25 cellular contexts compared by ENCODE assay signal in the genomic region with DNA sequence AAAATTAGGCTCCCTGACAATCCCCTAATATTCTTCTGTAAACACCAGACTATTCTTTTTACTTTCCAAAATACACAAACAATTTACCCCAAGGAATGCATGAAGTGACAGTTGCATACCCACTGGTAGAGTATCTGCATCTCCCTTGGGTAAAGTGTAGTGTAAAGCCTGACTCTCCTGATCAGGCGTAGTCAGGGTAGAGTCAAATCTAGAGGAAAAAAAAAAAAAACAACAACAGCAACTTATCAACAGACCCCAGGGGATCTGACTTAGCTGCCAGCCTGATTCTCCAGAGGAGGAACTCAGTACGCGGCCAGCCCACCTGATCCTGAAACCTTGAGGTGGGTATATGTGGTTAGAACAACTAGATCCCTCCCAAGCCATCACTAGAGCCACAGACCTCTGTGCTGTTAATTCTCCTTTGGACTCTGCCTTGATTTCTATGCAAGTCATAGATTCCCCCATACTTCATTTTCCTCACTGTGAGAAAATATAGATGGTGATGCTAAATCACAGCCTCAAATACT.
"Had no signal": no experiment of that assay in that cellular context is flagged by ENCODE, and none has a peak within 500 bp of the region (broad histone marks: within the 10 kb centered on the region; RNA-seq: fewer than 3 reads in every experiment).

No MANE protein-coding gene starts in this region.

- H3K9me3 Mint-ChIP-seq: activated naive CD4-positive, alpha-beta T cell treated with anti-CD3 and anti-CD28 coated beads for 36 hours; activated naive CD8-positive, alpha-beta T cell treated with anti-CD3 and anti-CD28 coated beads, Interleukin-2, amount 10 ng/mL, durations not matched to agents 7 days and 5 days; immature natural killer cell; naive thymus-derived CD8-positive, alpha-beta T cell had no signal

- DNase-seq: activated CD4-positive, alpha-beta T cell treated with anti-CD3 and anti-CD28 coated beads for 4 hours; activated CD4-positive, alpha-beta T cell treated with anti-CD3 and anti-CD28 coated beads, Interleukin-2, amount 50 U/mL, for 48 hours; activated CD8-positive, alpha-beta memory T cell treated with anti-CD3 and anti-CD28 coated beads, Interleukin-2, amount 50 U/mL, for 48 hours; activated naive CD4-positive, alpha-beta T cell treated with anti-CD3 and anti-CD28 coated beads for 36 hours; activated naive CD8-positive, alpha-beta T cell treated with anti-CD3 and anti-CD28 coated beads, Interleukin-2, amount 10 ng/mL, durations not matched to agents 7 days and 5 days; activated T-cell treated with anti-CD3 and anti-CD28 coated beads, Interleukin-2, amount 50 U/mL, for 48 hours; amniotic stem cell; cerebellar nuclear complex; cortex of kidney; erythroblast; foreskin keratinocyte; glutamatergic neuron; immature natural killer cell; kidney glomerular epithelial cell; left lung; naive thymus-derived CD8-positive, alpha-beta T cell; stimulated activated CD4-positive, alpha-beta T cell treated with anti-CD3 and anti-CD28 coated beads, Interleukin-15, amount 100 ng/mL, for 24 hours; stimulated activated CD4-positive, alpha-beta T cell treated with anti-CD3 and anti-CD28 coated beads, Interleukin-2, amount 100 ng/mL, for 48 hours; stimulated activated CD8-positive, alpha-beta memory T cell treated with anti-CD3 and anti-CD28 coated beads, Interleukin-4, amount 100 ng/mL, for 48 hours; stimulated activated naive CD4-positive, alpha-beta T cell treated with Interleukin-2 at 50 U/mL for 16 hours; T-cell; upper lobe of left lung had no signal

- H3K27ac ChIP-seq: foreskin keratinocyte, hepatocyte, left lung had no signal

- ATAC-seq: foreskin keratinocyte; left lung; naive thymus-derived CD8-positive, alpha-beta T cell; sciatic nerve; T-cell had no signal

- H3K4me3 Mint-ChIP-seq: activated naive CD4-positive, alpha-beta T cell treated with anti-CD3 and anti-CD28 coated beads for 36 hours; activated naive CD8-positive, alpha-beta T cell treated with anti-CD3 and anti-CD28 coated beads, Interleukin-2, amount 10 ng/mL, durations not matched to agents 7 days and 5 days; immature natural killer cell; naive thymus-derived CD8-positive, alpha-beta T cell; T-cell had no signal

- H3K4me2 ChIP-seq: hepatocyte, smooth muscle cell had no signal

- H3K4me1 ChIP-seq: foreskin keratinocyte had no signal

- H3K36me3 Mint-ChIP-seq: activated naive CD8-positive, alpha-beta T cell treated with anti-CD3 and anti-CD28 coated beads, Interleukin-2, amount 10 ng/mL, durations not matched to agents 7 days and 5 days; immature natural killer cell; T-cell had no signal

- H3K4me3 ChIP-seq: hepatocyte, left lung, smooth muscle cell, upper lobe of left lung had no signal

- H3K36me3 ChIP-seq: left lung, upper lobe of left lung had no signal

- H3K9me3 ChIP-seq: left lung, upper lobe of left lung had no signal

- H3K27me3 ChIP-seq: foreskin keratinocyte, hepatocyte, left lung, upper lobe of left lung had no signal

- H3K4me1 Mint-ChIP-seq: activated naive CD8-positive, alpha-beta T cell treated with anti-CD3 and anti-CD28 coated beads, Interleukin-2, amount 10 ng/mL, durations not matched to agents 7 days and 5 days; immature natural killer cell; naive thymus-derived CD8-positive, alpha-beta T cell; T-cell had no signal
